In the genomic region with DNA sequence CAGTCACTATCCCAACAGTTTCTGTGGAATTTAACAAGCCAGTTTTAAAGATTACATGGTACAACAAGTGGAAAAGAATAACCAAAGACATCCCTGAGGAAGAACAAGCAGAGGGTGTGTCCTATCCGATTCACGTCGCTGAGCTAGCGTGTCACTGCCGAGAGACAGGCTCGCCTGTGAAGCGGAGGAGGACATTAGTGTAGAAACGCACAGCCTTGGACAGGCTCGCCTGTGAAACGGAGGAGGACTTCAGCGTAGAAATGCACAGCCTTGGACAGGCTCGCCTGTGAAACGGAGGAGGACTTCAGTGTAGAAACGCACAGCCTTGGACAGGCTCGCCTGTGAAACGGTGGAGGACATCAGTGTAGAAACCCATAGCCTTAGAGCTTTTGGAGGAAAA, we compare ENCODE assay signal across 14 cellular contexts. TPM values are rescaled to one million over a fixed set of nuclear protein-coding genes. Genes with fewer than 3 reads are reported as not detected.
DNase-seq lines count a peak whose midpoint lies in the region; ATAC-seq and TF ChIP-seq lines count a peak whose summit lies in the region.
"Had no signal": no experiment of that assay in that cellular context is flagged by ENCODE, and none has a peak within 500 bp of the region (broad histone marks: within the 10 kb centered on the region; RNA-seq: fewer than 3 reads in every experiment).

No MANE protein-coding gene starts in this region.

- no peak overlapping the region for H2BK5ac ChIP-seq in trophoblast cell (ENCODE audit: low read depth, low read length, poor library complexity)

- H3K4me2 ChIP-seq in trophoblast cell (ENCODE audit: low read length) = no peak overlapping the region

- no peaks in the 10 kb centered on the region for H3K36me3 ChIP-seq in trophoblast cell (ENCODE audit: control insufficient read depth in 1 of 2, insufficient read depth in 2 of 2, low read length in 2 of 2)
- no peaks in the 10 kb centered on the region for H3K36me3 ChIP-seq in upper lobe of right lung

- no peak overlapping the region for H3K23ac ChIP-seq in trophoblast cell (ENCODE audit: low read length)

- H3K9me3 Mint-ChIP-seq in chondrocyte (ENCODE audit: low read depth) = no peaks in the 10 kb centered on the region
- no peaks in the 10 kb centered on the region for H3K9me3 Mint-ChIP-seq in activated CD4-positive, alpha-beta T cell treated with anti-CD3 and anti-CD28 coated beads for 36 hours (ENCODE audit: low read depth)
- H3K9me3 Mint-ChIP-seq: CD4-positive, alpha-beta T cell had no signal

- peaks cover 38% of the 10 kb centered on the region for H3K4me1 Mint-ChIP-seq in chondrocyte (ENCODE audit: low read depth)
- no peaks in the 10 kb centered on the region for H3K4me1 Mint-ChIP-seq in activated CD4-positive, alpha-beta T cell treated with anti-CD3 and anti-CD28 coated beads for 36 hours
- H3K4me1 Mint-ChIP-seq: B cell had no signal

- H3K27me3 ChIP-seq in trophoblast cell (ENCODE audit: insufficient read depth, low read length) = no peaks in the 10 kb centered on the region
- H3K27me3 ChIP-seq in upper lobe of right lung = no peaks in the 10 kb centered on the region

- H3K4me1 ChIP-seq in trophoblast cell (ENCODE audit: control insufficient read depth in 1 of 2, insufficient read depth in 2 of 2, low read length in 2 of 2) = peaks cover 0 to 2% of the 10 kb centered on the region in 2 experiments
- peaks cover 12% of the 10 kb centered on the region for H3K4me1 ChIP-seq in upper lobe of right lung

- H3K9ac ChIP-seq in trophoblast cell (ENCODE audit: low read length) = no peak overlapping the region

- H2BK120ac ChIP-seq in trophoblast cell (ENCODE audit: insufficient read depth, low read length, poor library complexity) = no peak overlapping the region

- no peak overlapping the region for H3K14ac ChIP-seq in trophoblast cell (ENCODE audit: low read length)

- H3K4me3 ChIP-seq in trophoblast cell (ENCODE audit: low read depth, low read length) = peak overlapping the region; percentile 46
- no peak overlapping the region for H3K4me3 ChIP-seq in upper lobe of right lung
- H3K4me3 ChIP-seq: GM12878 had no signal

- H2AK5ac ChIP-seq in trophoblast cell (ENCODE audit: low read length) = no peak overlapping the region

- no peak overlapping the region for H4K8ac ChIP-seq in trophoblast cell (ENCODE audit: low read depth, low read length)

- H3K79me2 ChIP-seq in trophoblast cell (ENCODE audit: control insufficient read depth, insufficient read depth, low read length, poor library complexity) = no peaks in the 10 kb centered on the region

- no peak overlapping the region for H3K27ac Mint-ChIP-seq in chondrocyte (ENCODE audit: unreplicated experiment)
- H3K27ac Mint-ChIP-seq in activated CD4-positive, alpha-beta T cell treated with anti-CD3 and anti-CD28 coated beads for 36 hours = no peak overlapping the region
- H3K27ac Mint-ChIP-seq: B cell; CD4-positive, alpha-beta T cell; H9 had no signal

- no peaks in the 10 kb centered on the region for H3K79me1 ChIP-seq in trophoblast cell (ENCODE audit: low read length)

- no peak overlapping the region for H3K4me3 Mint-ChIP-seq in chondrocyte (ENCODE audit: unreplicated experiment)
- H3K4me3 Mint-ChIP-seq in activated CD4-positive, alpha-beta T cell treated with anti-CD3 and anti-CD28 coated beads for 36 hours = no peak overlapping the region
- H3K4me3 Mint-ChIP-seq: B cell; CD4-positive, alpha-beta T cell; H9 had no signal

- peaks cover 2% of the 10 kb centered on the region for H3K27me3 Mint-ChIP-seq in chondrocyte (ENCODE audit: low read depth)
- peaks cover under 1% of the 10 kb centered on the region for H3K27me3 Mint-ChIP-seq in activated CD4-positive, alpha-beta T cell treated with anti-CD3 and anti-CD28 coated beads for 36 hours

- H3K4ac ChIP-seq in trophoblast cell (ENCODE audit: low read depth, low read length) = no peak overlapping the region

- H2AFZ ChIP-seq in trophoblast cell (ENCODE audit: insufficient read depth, low read length, poor library complexity) = no peak overlapping the region

- ATAC-seq in left cardiac atrium = no peak
- ATAC-seq in upper lobe of right lung = no peak
- ATAC-seq in GM18505 (IDR thresholded peaks at IDR 0.05; ENCODE audit: unreplicated experiment) = no peak
- no peak for ATAC-seq in activated CD4-positive, alpha-beta T cell treated with anti-CD3 and anti-CD28 coated beads for 36 hours
- ATAC-seq: GM12878 had no signal

- H2BK12ac ChIP-seq in trophoblast cell (ENCODE audit: low read length) = no peak overlapping the region

- CTCF ChIA-PET in activated CD4-positive, alpha-beta T cell treated with anti-CD3 and anti-CD28 coated beads for 36 hours (lab: Charles Lee) = no interaction called here

- TF ChIP-seq CTCF in chondrocyte (IDR thresholded peaks at IDR 0.05) (no peak), upper lobe of right lung (IDR thresholded peaks at IDR 0.05) (no peak)

- TF ChIP-seq POLR2A in GM18505 (IDR thresholded peaks at IDR 0.05; ENCODE audit: borderline replicate concordance, extremely low read depth, insufficient read depth, insufficient read length) = no peak

- intact Hi-C loops in cardiac septum (cut with DNase I) (no loop called here), left cardiac atrium (cut with DNase I) (no loop called here), upper lobe of right lung (cut with DNase I) (no loop called here)
- intact Hi-C loops in activated CD4-positive, alpha-beta T cell treated with anti-CD3 and anti-CD28 coated beads for 36 hours (cut with DNase I, micrococcal nuclease) = no loop called here

- H3K18ac ChIP-seq in trophoblast cell (ENCODE audit: low read length) = no peak overlapping the region

- WGBS in trophoblast cell (ENCODE audit: extremely low coverage, insufficient coverage, insufficient read length) = no CpG with 5 or more reads among the region's 16 CpGs

- POLR2A ChIA-PET in activated CD4-positive, alpha-beta T cell treated with anti-CD3 and anti-CD28 coated beads for 36 hours (lab: Charles Lee) = no interaction called here

- H4K91ac ChIP-seq in trophoblast cell (ENCODE audit: low read depth, low read length) = no peak overlapping the region

- H4K12ac ChIP-seq in trophoblast cell (ENCODE audit: low read depth, low read length) = no peak overlapping the region

- H3K27ac ChIP-seq in trophoblast cell (ENCODE audit: low read depth, low read length) = no peak overlapping the region
- no peak overlapping the region for H3K27ac ChIP-seq in upper lobe of right lung

- peak; percentile 53 for DNase-seq in cardiac septum (ENCODE audit: low spot score)
- DNase-seq in left cardiac atrium = no peak
- peak; percentile 57 for DNase-seq in chondrocyte (ENCODE audit: low spot score)
- no peak for DNase-seq in trophoblast cell
- peak; percentile 32 for DNase-seq in upper lobe of right lung
- no peak for DNase-seq in activated CD4-positive, alpha-beta T cell treated with anti-CD3 and anti-CD28 coated beads for 36 hours
- DNase-seq: C1 segment of cervical spinal cord; CD4-positive, alpha-beta T cell; DMS79; GOT3; H9 had no signal

- H3K9me3 ChIP-seq in trophoblast cell (ENCODE audit: insufficient read depth, low read depth, low read length) (peaks cover 8% of the 10 kb centered on the region), upper lobe of right lung (no peaks in the 10 kb centered on the region)

- H3K36me3 Mint-ChIP-seq in chondrocyte (ENCODE audit: low read depth) = no peaks in the 10 kb centered on the region
- H3K36me3 Mint-ChIP-seq in activated CD4-positive, alpha-beta T cell treated with anti-CD3 and anti-CD28 coated beads for 36 hours (ENCODE audit: low read depth) = no peaks in the 10 kb centered on the region

RNA-seq across cellular contexts. Expression of a gene that starts 52.7 kb away (rescaled TPM):
- total RNA-seq in cardiac septum = 121 TPM
- total RNA-seq in left cardiac atrium = 10 to 100 TPM; 74.4 to 95.3 TPM
- 29.5 to 40.6 TPM (median 40.1 TPM) in 3 replicates for total RNA-seq in chondrocyte
- polyA plus RNA-seq in trophoblast cell (2013) = 25.7 and 25.9 TPM in 2 replicates
- total RNA-seq in upper lobe of right lung = 38.3 TPM
- total RNA-seq in activated CD4-positive, alpha-beta T cell treated with anti-CD3 and anti-CD28 coated beads for 36 hours = 1 to 10 TPM; 8.1 to 9.3 TPM

Comparison
In these comparisons a context has a peak if more than half of its experiments do, and no peak if none do; other contexts are left out.
1. DNase-seq: peak in cardiac septum (single experiment), chondrocyte (single experiment) and upper lobe of right lung (single experiment); none in left cardiac atrium (single experiment), trophoblast cell (0 of 2) and activated CD4-positive, alpha-beta T cell treated with anti-CD3 and anti-CD28 coated beads for 36 hours (single experiment).